Comparison of ENCODE assay signal across 8 cellular contexts in the genomic region with DNA sequence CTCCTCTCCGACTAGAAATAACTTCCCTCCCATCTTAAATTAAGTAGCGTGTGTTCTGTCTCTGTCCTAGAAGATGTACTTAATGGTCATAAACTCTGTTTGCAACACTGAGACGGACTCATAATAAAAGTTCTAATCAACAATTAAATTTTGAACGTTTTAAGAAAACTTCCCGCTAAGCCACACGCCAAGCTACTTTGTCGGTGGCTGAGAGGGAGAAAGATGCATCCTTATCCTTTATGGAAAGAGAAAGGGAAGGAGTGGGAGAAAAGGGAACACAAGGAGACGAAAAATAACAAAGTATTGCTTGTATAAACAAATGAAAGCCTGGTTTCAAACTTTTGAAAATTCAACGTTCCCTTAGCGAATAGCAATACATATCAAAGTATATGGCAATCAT. TPM values are rescaled to one million over a fixed set of nuclear protein-coding genes. Genes with fewer than 3 reads are reported as not detected.
DNase-seq lines count a peak whose midpoint lies in the region; TF ChIP-seq lines count a peak whose summit lies in the region.

No MANE protein-coding gene starts in this region.

- no peaks in the 10 kb centered on the region for H3K27me3 ChIP-seq in SJSA1 (replicated peaks)

- peaks cover 30% of the 10 kb centered on the region for H3K4me1 ChIP-seq in SJSA1 (replicated peaks)

- H3K4me3 ChIP-seq in SJSA1 (peak overlapping the region; percentile 99), fibroblast of the aortic adventitia (ENCODE audit: low read depth, low read length) (peak overlapping the region; percentile 80)

- H3K27ac ChIP-seq in SJSA1: peak overlapping the region; percentile 95

- H3K9me3 ChIP-seq in SJSA1 (replicated peaks): 0 out of 2 replicates have a peak, but pooled peaks cover 4% of the 10 kb centered on the region

- DNase-seq in SIG-M5 treated with dmso at 0.1 percent for 504 hours (lab: John Stamatoyannopoulos, UW; ENCODE audit: unreplicated experiment) (peak; percentile 35), SIG-M5 (lab: John Stamatoyannopoulos, UW) (no peak), SJSA1 (ENCODE audit: low read depth in 1 of 2, low spot score in 2 of 2) (peak in 1 of 2 experiments; percentile 43), fibroblast of the aortic adventitia (ENCODE audit: low read depth) (peak; percentile 44), smooth muscle cell of the brain vasculature (ENCODE audit: low read depth, low spot score) (peak; percentile 13), cortex of kidney (lab: John Stamatoyannopoulos, UW) (no peak), NCI-H2171 treated with DMSO at 0.1 percent for 48 hours (lab: John Stamatoyannopoulos, UW) (no peak)
- no peak for DNase-seq in stimulated activated CD8-positive, alpha-beta memory T cell treated with anti-CD3 and anti-CD28 coated beads, Interleukin-4, amount 100 ng/mL, for 48 hours

- TF ChIP-seq CTCF in fibroblast of the aortic adventitia (IDR thresholded peaks at IDR 0.05; ENCODE audit: insufficient read depth, low read length): no peak

- peaks cover 31% of the 10 kb centered on the region for H3K36me3 ChIP-seq in SJSA1

RNA-seq across cellular contexts. Expression of gene GNB4, which starts 0.9 kb away (rescaled TPM):
- total RNA-seq in SJSA1 (2014; rRNA removed; shearing (Covaris generic)): 105 and 113 TPM in 2 replicates
- total RNA-seq in fibroblast of the aortic adventitia (ENCODE audit: low replicate concordance): 50.5 and 63.4 TPM in 2 replicates

Comparison
In these comparisons a context has a peak if more than half of its experiments do, and no peak if none do; other contexts are left out.
1. DNase-seq: peak in SIG-M5 treated with dmso at 0.1 percent for 504 hours (single experiment), fibroblast of the aortic adventitia (single experiment) and smooth muscle cell of the brain vasculature (single experiment); none in SIG-M5 (single experiment), stimulated activated CD8-positive, alpha-beta memory T cell treated with anti-CD3 and anti-CD28 coated beads, Interleukin-4, amount 100 ng/mL, for 48 hours (single experiment), cortex of kidney (single experiment) and NCI-H2171 treated with DMSO at 0.1 percent for 48 hours (single experiment).